8 cellular contexts compared by ENCODE assay signal in the genomic region with DNA sequence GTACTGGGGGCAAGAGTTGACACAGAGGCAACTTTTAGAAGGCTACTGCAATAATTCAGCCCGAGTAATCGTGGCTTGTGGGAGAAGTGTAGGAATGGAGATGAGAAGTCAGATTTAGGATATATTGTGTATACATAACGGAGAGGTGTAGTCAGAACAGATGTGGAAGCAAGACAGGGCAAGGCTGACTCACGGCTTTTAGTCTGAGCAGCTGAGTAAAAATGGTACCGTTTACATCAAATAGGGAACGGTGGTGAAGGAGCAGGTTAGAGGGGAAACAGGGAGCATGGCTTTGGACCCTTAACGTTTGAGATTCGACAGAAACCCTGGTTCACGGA. TPM values are rescaled to one million over a fixed set of nuclear protein-coding genes. Genes with fewer than 3 reads are reported as not detected.
DNase-seq lines count a peak whose midpoint lies in the region; ATAC-seq and TF ChIP-seq lines count a peak whose summit lies in the region.

No MANE protein-coding gene starts in this region.

- peaks cover 9% of the 10 kb centered on the region for H3K36me3 Mint-ChIP-seq in nephron progenitor cell (ENCODE audit: low read depth)

- H2AFZ ChIP-seq in SK-N-SH (ENCODE audit: low read depth), result peak overlapping the region; percentile 98

- POLR2A ChIA-PET in SK-N-SH (lab: Yijun Ruan, JAX), result interaction anchor here (0.6 to 1.1 kb wide), 5 partner anchors 11 to 1172 kb away, joined by 3 to 5 read pairs (median 4); no protein-coding TSS in a partner anchor

- H3K9ac ChIP-seq in SK-N-SH, result peak overlapping the region; percentile 99

- TF ChIP-seq CTCF in SK-N-SH (IDR thresholded peaks at IDR 0.05) (no peak), nephron progenitor cell (IDR thresholded peaks at IDR 0.05) (no peak), upper lobe of right lung (IDR thresholded peaks at IDR 0.05) (no peak)

- H4K20me1 ChIP-seq in SK-N-SH (ENCODE audit: insufficient read depth), result peaks cover 32% of the 10 kb centered on the region

- H3K27ac ChIP-seq in SK-N-SH (ENCODE audit: low read depth in 2 of 2, low read length in 1 of 2) (peak overlapping the region; percentile 96), upper lobe of right lung (peak overlapping the region; percentile 98)
- peak overlapping the region; percentile 94 for H3K27ac ChIP-seq in effector memory CD4-positive, alpha-beta T cell (ENCODE audit: insufficient read depth, low read length, poor library complexity, severe bottlenecking)

- peak overlapping the region; percentile 97 for H3K4me3 Mint-ChIP-seq in nephron progenitor cell

- peaks cover 12% of the 10 kb centered on the region for H3F3A ChIP-seq in SK-N-SH (replicated peaks; ENCODE audit: insufficient read depth)

- no peak for TF ChIP-seq EP300 in SK-N-SH (IDR thresholded peaks at IDR 0.05; ENCODE audit: borderline replicate concordance in 1 of 2, low read depth in 1 of 2, low read length in 1 of 2)

- peaks cover 3% of the 10 kb centered on the region for H3K9me3 Mint-ChIP-seq in nephron progenitor cell

- CTCF ChIA-PET in SK-N-SH (lab: Yijun Ruan, JAX), result interaction anchor here (0.7 to 4.3 kb wide), 7 partner anchors 26 to 429 kb away, joined by 3 to 17 read pairs (median 3); no protein-coding TSS in a partner anchor

- H3K9me3 ChIP-seq in SK-N-SH (no peaks in the 10 kb centered on the region), upper lobe of right lung (no peaks in the 10 kb centered on the region)
- no peaks in the 10 kb centered on the region for H3K9me3 ChIP-seq in effector memory CD4-positive, alpha-beta T cell (ENCODE audit: control insufficient read depth, low read length)

- H3K36me3 ChIP-seq in SK-N-SH (replicated peaks in 1 of 2; ENCODE audit: control insufficient read depth in 1 of 2, insufficient read depth in 2 of 2, low read length in 1 of 2) (peaks cover 5 to 23% of the 10 kb centered on the region in 2 experiments), upper lobe of right lung (no peaks in the 10 kb centered on the region)
- no peaks in the 10 kb centered on the region for H3K36me3 ChIP-seq in effector memory CD4-positive, alpha-beta T cell (ENCODE audit: control insufficient read depth, insufficient read depth, low read length)

- no peak for TF ChIP-seq RAD21 in SK-N-SH (IDR thresholded peaks at IDR 0.05; ENCODE audit: low read length)

- peak overlapping the region; percentile 87 for H3K4me2 ChIP-seq in SK-N-SH

- H3K79me2 ChIP-seq in SK-N-SH (ENCODE audit: insufficient read depth), result peaks cover 42% of the 10 kb centered on the region

- intact Hi-C loops in upper lobe of right lung (cut with DNase I), result no loop called here

- peaks cover 58% of the 10 kb centered on the region for H3K4me1 Mint-ChIP-seq in nephron progenitor cell

- H3K9me2 ChIP-seq in SK-N-SH, result no peaks in the 10 kb centered on the region

- H3K4me1 ChIP-seq in SK-N-SH (ENCODE audit: control insufficient read depth in 1 of 2, insufficient read depth in 2 of 2, low read depth in 1 of 2, low read length in 1 of 2) (peaks cover 9 to 12% of the 10 kb centered on the region in 2 experiments; a peak in 3 of 4 replicates), upper lobe of right lung (peaks cover 36% of the 10 kb centered on the region)
- peaks cover 25% of the 10 kb centered on the region for H3K4me1 ChIP-seq in effector memory CD4-positive, alpha-beta T cell (ENCODE audit: control insufficient read depth, insufficient read depth, low read length, poor library complexity, severe bottlenecking)

- 37% methylated on average over 9 of the region's 9 CpGs for whole genome bisulfite sequencing in SK-N-SH (ENCODE audit: low lambda C conversion rate)

- DNase-seq in activated T-cell treated with anti-CD3 and anti-CD28 coated beads for 4 hours (peak; percentile 10), SK-N-SH (no peak), nephron progenitor cell (no peak), upper lobe of right lung (no peak)
- no peak for DNase-seq in activated T-cell treated with anti-CD3 and anti-CD28 coated beads, Interleukin-2, amount 50 U/mL, for 48 hours
- DNase-seq in effector memory CD4-positive, alpha-beta T cell, result no peak

- H3K27me3 Mint-ChIP-seq in nephron progenitor cell (ENCODE audit: low read depth, poor library complexity), result peaks cover 18% of the 10 kb centered on the region

- H3K4me3 ChIP-seq in SK-N-SH (ENCODE audit: low read depth in 2 of 2, low read length in 1 of 2) (peak overlapping the region; percentile 72 to 81), upper lobe of right lung (peak overlapping the region; percentile 84)
- peak overlapping the region; percentile 70 for H3K4me3 ChIP-seq in effector memory CD4-positive, alpha-beta T cell (ENCODE audit: insufficient read depth, low read depth, low read length, poor library complexity, severe bottlenecking)

- H3K27ac Mint-ChIP-seq in nephron progenitor cell, result peak overlapping the region; percentile 78

- H3K27me3 ChIP-seq in SK-N-SH (ENCODE audit: insufficient read depth) (no peaks in the 10 kb centered on the region), upper lobe of right lung (no peaks in the 10 kb centered on the region)
- no peaks in the 10 kb centered on the region for H3K27me3 ChIP-seq in effector memory CD4-positive, alpha-beta T cell (replicated peaks; ENCODE audit: control insufficient read depth, insufficient read depth, low read length, poor library complexity, severe bottlenecking)

- ATAC-seq in HG02885 (IDR thresholded peaks at IDR 0.05; ENCODE audit: poor library complexity, unreplicated experiment) (peak; percentile 24), upper lobe of right lung (no peak), GM19397 (IDR thresholded peaks at IDR 0.05; ENCODE audit: unreplicated experiment) (no peak)

TF ChIP-seq in SK-N-SH, 30 proteins besides CTCF, POLR2A, EP300 and RAD21 (continues in another document):
- TF ChIP-seq EZH2phosphoT487 (IDR thresholded peaks at IDR 0.05; ENCODE audit: borderline replicate concordance, low read depth), result no peak
- TF ChIP-seq JUND (IDR thresholded peaks at IDR 0.05), result no peak
- TF ChIP-seq, protein P1, sequence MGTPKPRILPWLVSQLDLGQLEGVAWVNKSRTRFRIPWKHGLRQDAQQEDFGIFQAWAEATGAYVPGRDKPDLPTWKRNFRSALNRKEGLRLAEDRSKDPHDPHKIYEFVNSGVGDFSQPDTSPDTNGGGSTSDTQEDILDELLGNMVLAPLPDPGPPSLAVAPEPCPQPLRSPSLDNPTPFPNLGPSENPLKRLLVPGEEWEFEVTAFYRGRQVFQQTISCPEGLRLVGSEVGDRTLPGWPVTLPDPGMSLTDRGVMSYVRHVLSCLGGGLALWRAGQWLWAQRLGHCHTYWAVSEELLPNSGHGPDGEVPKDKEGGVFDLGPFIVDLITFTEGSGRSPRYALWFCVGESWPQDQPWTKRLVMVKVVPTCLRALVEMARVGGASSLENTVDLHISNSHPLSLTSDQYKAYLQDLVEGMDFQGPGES (IDR thresholded peaks at IDR 0.05; ENCODE audit: low read depth, low read length), result no peak
- TF ChIP-seq SMC3 (IDR thresholded peaks at IDR 0.05; ENCODE audit: low read depth, low read length), result no peak
- TF ChIP-seq NRF1 (IDR thresholded peaks at IDR 0.05; ENCODE audit: low read depth, low read length), result no peak
- no peak for TF ChIP-seq MXI1 (IDR thresholded peaks at IDR 0.05; ENCODE audit: low read depth, low read length)
- no peak for TF ChIP-seq CHD2 (IDR thresholded peaks at IDR 0.05; ENCODE audit: low read length, partially characterized antibody)
- TF ChIP-seq RCOR1 (IDR thresholded peaks at IDR 0.05; ENCODE audit: low read length), result no peak
- TF ChIP-seq, protein P2, sequence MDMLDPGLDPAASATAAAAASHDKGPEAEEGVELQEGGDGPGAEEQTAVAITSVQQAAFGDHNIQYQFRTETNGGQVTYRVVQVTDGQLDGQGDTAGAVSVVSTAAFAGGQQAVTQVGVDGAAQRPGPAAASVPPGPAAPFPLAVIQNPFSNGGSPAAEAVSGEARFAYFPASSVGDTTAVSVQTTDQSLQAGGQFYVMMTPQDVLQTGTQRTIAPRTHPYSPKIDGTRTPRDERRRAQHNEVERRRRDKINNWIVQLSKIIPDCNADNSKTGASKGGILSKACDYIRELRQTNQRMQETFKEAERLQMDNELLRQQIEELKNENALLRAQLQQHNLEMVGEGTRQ (IDR thresholded peaks at IDR 0.05; ENCODE audit: borderline replicate concordance, low read depth, low read length), result no peak
- TF ChIP-seq FOXJ3 (CRISPR knock-in tag; IDR thresholded peaks at IDR 0.05), result no peak
- TF ChIP-seq, protein P3, sequence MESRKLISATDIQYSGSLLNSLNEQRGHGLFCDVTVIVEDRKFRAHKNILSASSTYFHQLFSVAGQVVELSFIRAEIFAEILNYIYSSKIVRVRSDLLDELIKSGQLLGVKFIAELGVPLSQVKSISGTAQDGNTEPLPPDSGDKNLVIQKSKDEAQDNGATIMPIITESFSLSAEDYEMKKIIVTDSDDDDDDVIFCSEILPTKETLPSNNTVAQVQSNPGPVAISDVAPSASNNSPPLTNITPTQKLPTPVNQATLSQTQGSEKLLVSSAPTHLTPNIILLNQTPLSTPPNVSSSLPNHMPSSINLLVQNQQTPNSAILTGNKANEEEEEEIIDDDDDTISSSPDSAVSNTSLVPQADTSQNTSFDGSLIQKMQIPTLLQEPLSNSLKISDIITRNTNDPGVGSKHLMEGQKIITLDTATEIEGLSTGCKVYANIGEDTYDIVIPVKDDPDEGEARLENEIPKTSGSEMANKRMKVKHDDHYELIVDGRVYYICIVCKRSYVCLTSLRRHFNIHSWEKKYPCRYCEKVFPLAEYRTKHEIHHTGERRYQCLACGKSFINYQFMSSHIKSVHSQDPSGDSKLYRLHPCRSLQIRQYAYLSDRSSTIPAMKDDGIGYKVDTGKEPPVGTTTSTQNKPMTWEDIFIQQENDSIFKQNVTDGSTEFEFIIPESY (IDR thresholded peaks at IDR 0.05; ENCODE audit: borderline replicate concordance, low read depth), result no peak

RNA-seq across cellular contexts. Expression of a gene that starts 0.8 kb away (rescaled TPM):
- polyA plus RNA-seq in SK-N-SH (2012; rRNA removed), result 79.0 and 87.7 TPM in 2 replicates
- 85.1 and 96.5 TPM in 2 replicates for polyA plus RNA-seq in SK-N-SH (2012; cell fraction: cytosol; rRNA removed)
- polyA plus RNA-seq in SK-N-SH (2012; cell fraction: nucleus; rRNA removed), result 44.3 and 50.3 TPM in 2 replicates
- total RNA-seq in upper lobe of right lung, result 92.8 TPM
